In genomic region chr6:33981421-33981820, GRCh38 we compare ENCODE assay signal across 16 cellular contexts.
"Had no signal": no experiment of that assay in that cellular context is flagged by ENCODE, and none has a peak within 500 bp of the region (broad histone marks: within the 10 kb centered on the region; RNA-seq: fewer than 3 reads in every experiment).

No MANE protein-coding gene starts in this region.

- H3K4me1 ChIP-seq: right atrium auricular region, SJSA1 had no signal

- H3K27me3 ChIP-seq: right atrium auricular region, SJSA1 had no signal

- H3K27ac ChIP-seq: cardiac muscle cell, lower lobe of right lung, neutrophil, right atrium auricular region, SJSA1, upper lobe of left lung had no signal

- H3K9me3 ChIP-seq: lower lobe of right lung, neutrophil, right atrium auricular region, SJSA1, upper lobe of left lung had no signal

- H3K4me3 ChIP-seq: cardiac muscle cell, lower lobe of right lung, right atrium auricular region, SJSA1, upper lobe of left lung had no signal

- FAIRE-seq: astrocyte, small intestine had no signal

- ATAC-seq: activated T-cell treated with anti-CD3 and anti-CD28 coated beads, Interleukin-2, amount 50 U/mL, for 72 hours; lower lobe of right lung; stimulated activated memory B cell treated with anti-CD40 and anti-IgM and Interleukin-4, amounts not matched to agents 10 μg/mL and 1 μg/mL and 100 μg/mL, for 72 hours had no signal

- DNase-seq: activated CD4-positive, alpha-beta T cell treated with anti-CD3 and anti-CD28 coated beads, Interleukin-2, amount 50 U/mL, for 4 hours; activated CD4-positive, CD25-positive, alpha-beta regulatory T cell; activated naive CD4-positive, alpha-beta T cell treated with anti-CD3 and anti-CD28 coated beads for 36 hours; activated T-cell treated with anti-CD3 and anti-CD28 coated beads, Interleukin-2, amount 50 U/mL, for 72 hours; hippocampal formation; lower lobe of right lung; midbrain; naive B cell; small intestine; upper lobe of left lung had no signal

- H3K36me3 ChIP-seq: cardiac muscle cell, lower lobe of right lung, neutrophil, right atrium auricular region, SJSA1, upper lobe of left lung had no signal
